21 cellular contexts compared by ENCODE assay signal in the genomic region with DNA sequence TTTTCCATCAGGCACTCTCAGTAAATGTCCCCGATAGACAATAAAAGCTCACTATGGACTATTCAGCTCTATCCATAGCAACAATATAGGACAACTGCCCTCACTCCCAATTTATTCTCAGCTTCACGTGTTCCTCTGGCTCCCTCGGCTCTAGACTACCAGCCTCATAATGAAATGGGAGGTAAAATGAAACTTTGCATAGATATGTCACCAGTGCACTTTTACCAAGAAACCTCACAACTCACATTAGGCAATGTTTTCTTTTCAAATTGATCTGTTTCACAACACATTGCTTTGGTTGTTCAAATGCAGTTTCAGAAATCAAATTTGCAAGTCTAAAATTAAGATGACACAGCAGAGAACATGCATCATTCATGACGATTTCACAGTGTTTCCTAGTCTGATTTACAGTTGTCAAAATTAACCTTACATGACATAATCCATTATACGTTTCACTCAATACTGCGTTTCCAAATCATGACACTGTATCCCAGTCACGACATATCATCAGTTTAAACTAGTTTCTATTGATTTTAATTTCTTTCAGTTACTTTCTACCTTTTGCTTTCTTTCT.
"Had no signal": no experiment of that assay in that cellular context is flagged by ENCODE, and none has a peak within 500 bp of the region (broad histone marks: within the 10 kb centered on the region; RNA-seq: fewer than 3 reads in every experiment).

No MANE protein-coding gene starts in this region.

- H3K9me3 Mint-ChIP-seq: activated CD4-positive, alpha-beta T cell treated with anti-CD3 and anti-CD28 coated beads, Interleukin-2, amount 10 ng/mL, durations not matched to agents 7 days and 5 days; activated naive CD8-positive, alpha-beta T cell treated with anti-CD3 and anti-CD28 coated beads for 36 hours had no signal

- H3K27ac ChIP-seq: esophagus muscularis mucosa, left lung, testis, upper lobe of right lung had no signal

- DNase-seq: activated CD4-positive, alpha-beta T cell treated with anti-CD3 and anti-CD28 coated beads, Interleukin-2, amount 10 ng/mL, durations not matched to agents 7 days and 5 days; activated CD4-positive, CD25-positive, alpha-beta regulatory T cell; activated CD8-positive, alpha-beta memory T cell treated with anti-CD3 and anti-CD28 coated beads for 24 hours; activated naive CD8-positive, alpha-beta T cell treated with anti-CD3 and anti-CD28 coated beads for 36 hours; anterior cingulate cortex; cortex of kidney; effector CD4-positive, alpha-beta T cell; hippocampal formation; left lung; mucosa of descending colon; naive thymus-derived CD4-positive, alpha-beta T cell; retina; stimulated activated CD4-positive, alpha-beta T cell treated with anti-CD3 and anti-CD28 coated beads, Interleukin-4, amount 100 ng/mL, for 4 hours; stimulated activated CD8-positive, alpha-beta memory T cell treated with anti-CD3 and anti-CD28 coated beads, Interleukin-4, amount 100 ng/mL, for 48 hours; stimulated activated naive CD4-positive, alpha-beta T cell treated with Interleukin-2 at 50 U/mL for 16 hours; T-helper 2 cell; testis; upper lobe of right lung had no signal

- H3K36me3 Mint-ChIP-seq: activated naive CD8-positive, alpha-beta T cell treated with anti-CD3 and anti-CD28 coated beads for 36 hours; memory B cell; naive thymus-derived CD4-positive, alpha-beta T cell had no signal

- H3K4me1 Mint-ChIP-seq: activated CD4-positive, alpha-beta T cell treated with anti-CD3 and anti-CD28 coated beads, Interleukin-2, amount 10 ng/mL, durations not matched to agents 7 days and 5 days; activated naive CD8-positive, alpha-beta T cell treated with anti-CD3 and anti-CD28 coated beads for 36 hours; memory B cell; naive thymus-derived CD4-positive, alpha-beta T cell had no signal

- H3K4me3 ChIP-seq: esophagus muscularis mucosa, left lung, mucosa of descending colon, smooth muscle cell, testis, upper lobe of right lung had no signal

- H3K27me3 Mint-ChIP-seq: activated CD4-positive, alpha-beta T cell treated with anti-CD3 and anti-CD28 coated beads, Interleukin-2, amount 10 ng/mL, durations not matched to agents 7 days and 5 days; activated naive CD8-positive, alpha-beta T cell treated with anti-CD3 and anti-CD28 coated beads for 36 hours; memory B cell; naive thymus-derived CD4-positive, alpha-beta T cell had no signal

- H3K4me3 Mint-ChIP-seq: activated CD4-positive, alpha-beta T cell treated with anti-CD3 and anti-CD28 coated beads, Interleukin-2, amount 10 ng/mL, durations not matched to agents 7 days and 5 days; activated naive CD8-positive, alpha-beta T cell treated with anti-CD3 and anti-CD28 coated beads for 36 hours; memory B cell; naive thymus-derived CD4-positive, alpha-beta T cell had no signal

- H3K27ac Mint-ChIP-seq: activated CD4-positive, alpha-beta T cell treated with anti-CD3 and anti-CD28 coated beads, Interleukin-2, amount 10 ng/mL, durations not matched to agents 7 days and 5 days; activated naive CD8-positive, alpha-beta T cell treated with anti-CD3 and anti-CD28 coated beads for 36 hours; memory B cell; naive thymus-derived CD4-positive, alpha-beta T cell had no signal

- ATAC-seq: left lung; mucosa of descending colon; naive thymus-derived CD4-positive, alpha-beta T cell; upper lobe of right lung had no signal
